In genomic region chr15:69165637-69166025, GRCh38 we compare ENCODE assay signal across 1 cellular context.
TF ChIP-seq lines count a peak whose summit lies in the region.

No MANE protein-coding gene starts in this region.

TF ChIP-seq in SK-N-SH treated with all-trans-retinoic acid at 6 μM for 48 hours, 23 proteins besides CTCF, POLR2A, EP300 and RAD21 (continued from another document):
- no peak for TF ChIP-seq CSRNP3 (CRISPR knock-in tag; IDR thresholded peaks at IDR 0.05)
- no peak for TF ChIP-seq ARNTL (CRISPR knock-in tag; IDR thresholded peaks at IDR 0.05; ENCODE audit: borderline replicate concordance, low read depth)
- TF ChIP-seq, protein P1, sequence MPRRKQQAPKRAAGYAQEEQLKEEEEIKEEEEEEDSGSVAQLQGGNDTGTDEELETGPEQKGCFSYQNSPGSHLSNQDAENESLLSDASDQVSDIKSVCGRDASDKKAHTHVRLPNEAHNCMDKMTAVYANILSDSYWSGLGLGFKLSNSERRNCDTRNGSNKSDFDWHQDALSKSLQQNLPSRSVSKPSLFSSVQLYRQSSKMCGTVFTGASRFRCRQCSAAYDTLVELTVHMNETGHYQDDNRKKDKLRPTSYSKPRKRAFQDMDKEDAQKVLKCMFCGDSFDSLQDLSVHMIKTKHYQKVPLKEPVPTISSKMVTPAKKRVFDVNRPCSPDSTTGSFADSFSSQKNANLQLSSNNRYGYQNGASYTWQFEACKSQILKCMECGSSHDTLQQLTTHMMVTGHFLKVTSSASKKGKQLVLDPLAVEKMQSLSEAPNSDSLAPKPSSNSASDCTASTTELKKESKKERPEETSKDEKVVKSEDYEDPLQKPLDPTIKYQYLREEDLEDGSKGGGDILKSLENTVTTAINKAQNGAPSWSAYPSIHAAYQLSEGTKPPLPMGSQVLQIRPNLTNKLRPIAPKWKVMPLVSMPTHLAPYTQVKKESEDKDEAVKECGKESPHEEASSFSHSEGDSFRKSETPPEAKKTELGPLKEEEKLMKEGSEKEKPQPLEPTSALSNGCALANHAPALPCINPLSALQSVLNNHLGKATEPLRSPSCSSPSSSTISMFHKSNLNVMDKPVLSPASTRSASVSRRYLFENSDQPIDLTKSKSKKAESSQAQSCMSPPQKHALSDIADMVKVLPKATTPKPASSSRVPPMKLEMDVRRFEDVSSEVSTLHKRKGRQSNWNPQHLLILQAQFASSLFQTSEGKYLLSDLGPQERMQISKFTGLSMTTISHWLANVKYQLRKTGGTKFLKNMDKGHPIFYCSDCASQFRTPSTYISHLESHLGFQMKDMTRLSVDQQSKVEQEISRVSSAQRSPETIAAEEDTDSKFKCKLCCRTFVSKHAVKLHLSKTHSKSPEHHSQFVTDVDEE (CRISPR knock-in tag; IDR thresholded peaks at IDR 0.05): no peak
- TF ChIP-seq CSDC2 (CRISPR knock-in tag; IDR thresholded peaks at IDR 0.05): no peak
- TF ChIP-seq ZNF70 (CRISPR knock-in tag; IDR thresholded peaks at IDR 0.05): no peak
- no peak for TF ChIP-seq PPARA (CRISPR knock-in tag; IDR thresholded peaks at IDR 0.05; ENCODE audit: borderline replicate concordance)
- no peak for TF ChIP-seq CREB5 (CRISPR knock-in tag; IDR thresholded peaks at IDR 0.05; ENCODE audit: low read depth)
- TF ChIP-seq BACH2 (CRISPR knock-in tag; IDR thresholded peaks at IDR 0.05; ENCODE audit: borderline replicate concordance): no peak
- TF ChIP-seq, protein P2, sequence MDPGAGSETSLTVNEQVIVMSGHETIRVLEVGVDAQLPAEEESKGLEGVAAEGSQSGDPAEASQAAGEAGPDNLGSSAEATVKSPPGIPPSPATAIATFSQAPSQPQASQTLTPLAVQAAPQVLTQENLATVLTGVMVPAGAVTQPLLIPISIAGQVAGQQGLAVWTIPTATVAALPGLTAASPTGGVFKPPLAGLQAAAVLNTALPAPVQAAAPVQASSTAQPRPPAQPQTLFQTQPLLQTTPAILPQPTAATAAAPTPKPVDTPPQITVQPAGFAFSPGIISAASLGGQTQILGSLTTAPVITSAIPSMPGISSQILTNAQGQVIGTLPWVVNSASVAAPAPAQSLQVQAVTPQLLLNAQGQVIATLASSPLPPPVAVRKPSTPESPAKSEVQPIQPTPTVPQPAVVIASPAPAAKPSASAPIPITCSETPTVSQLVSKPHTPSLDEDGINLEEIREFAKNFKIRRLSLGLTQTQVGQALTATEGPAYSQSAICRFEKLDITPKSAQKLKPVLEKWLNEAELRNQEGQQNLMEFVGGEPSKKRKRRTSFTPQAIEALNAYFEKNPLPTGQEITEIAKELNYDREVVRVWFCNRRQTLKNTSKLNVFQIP (CRISPR knock-in tag; IDR thresholded peaks at IDR 0.05; ENCODE audit: borderline replicate concordance, low read depth): no peak
